Comparison of ENCODE assay signal across 11 cellular contexts in genomic region chr4:185304541-185304940, GRCh38.
DNase-seq lines count a peak whose midpoint lies in the region; ATAC-seq and TF ChIP-seq lines count a peak whose summit lies in the region.
"Had no signal": no experiment of that assay in that cellular context is flagged by ENCODE, and none has a peak within 500 bp of the region (broad histone marks: within the 10 kb centered on the region; RNA-seq: fewer than 3 reads in every experiment).

No MANE protein-coding gene starts in this region.

- H3K27ac ChIP-seq in OCI-LY7 (ENCODE audit: low read depth, low read length, poor library complexity, severe bottlenecking) (peak overlapping the region; percentile 72), substantia nigra (ENCODE audit: low read depth, low read length, poor library complexity, severe bottlenecking) (no peak overlapping the region)

- H3K9me3 ChIP-seq in Caco-2 (no peaks in the 10 kb centered on the region), OCI-LY7 (ENCODE audit: low read length) (no peaks in the 10 kb centered on the region)

- H3K9me2 ChIP-seq in OCI-LY7 (ENCODE audit: insufficient read depth, low read length), result no peaks in the 10 kb centered on the region

- intact Hi-C loops in Caco-2 (cut with micrococcal nuclease; ENCODE audit: unreplicated experiment), result loop anchor here (2.0 kb wide), 1 partner anchor 162 kb away; the partner anchor contains the start of gene SLC25A4
- intact Hi-C loops in OCI-LY7 (cut with micrococcal nuclease; ENCODE audit: unreplicated experiment), result loop anchor here (2.0 to 10.0 kb wide), 3 partner anchors 42 to 570 kb away; partner anchors contain the start of gene CENPU

- H3K36me3 Mint-ChIP-seq in Caco-2 (ENCODE audit: insufficient read depth, unreplicated experiment) (no peaks in the 10 kb centered on the region), memory B cell (peaks cover 7% of the 10 kb centered on the region)
- H3K36me3 Mint-ChIP-seq in activated T-helper 17 cell treated with anti-CD3 and anti-CD28 coated beads, Interleukin-2, amount 50 U/mL, for 72 hours (ENCODE audit: low read depth), result peaks cover 8% of the 10 kb centered on the region

- H3K27me3 Mint-ChIP-seq in Caco-2 (ENCODE audit: insufficient read depth, unreplicated experiment) (no peaks in the 10 kb centered on the region), memory B cell (no peaks in the 10 kb centered on the region)
- no peaks in the 10 kb centered on the region for H3K27me3 Mint-ChIP-seq in activated T-helper 17 cell treated with anti-CD3 and anti-CD28 coated beads, Interleukin-2, amount 50 U/mL, for 72 hours
- H3K27me3 Mint-ChIP-seq: activated naive CD4-positive, alpha-beta T cell treated with anti-CD3 and anti-CD28 coated beads, Interleukin-2, amount 10 ng/mL, durations not matched to agents 7 days and 5 days had no signal

- ATAC-seq in HG02623 (IDR thresholded peaks at IDR 0.05; ENCODE audit: unreplicated experiment), result peak; percentile 0
- ATAC-seq in memory B cell (ENCODE audit: low read depth), result no peak
- no peak for ATAC-seq in esophagus mucosa
- ATAC-seq in activated T-helper 17 cell treated with anti-CD3 and anti-CD28 coated beads, Interleukin-2, amount 50 U/mL, for 72 hours (replicated peaks), result no peak

- POLR2A ChIA-PET in Caco-2 (lab: Charles Lee) (no interaction called here), OCI-LY7 (lab: Charles Lee) (interaction anchor here (0.6 to 0.7 kb wide), 2 partner anchors 27 to 100 kb away, joined by 3 read pairs; no protein-coding TSS in a partner anchor)

- H3K9me3 Mint-ChIP-seq in Caco-2 (ENCODE audit: unreplicated experiment) (no peaks in the 10 kb centered on the region), memory B cell (no peaks in the 10 kb centered on the region)
- no peaks in the 10 kb centered on the region for H3K9me3 Mint-ChIP-seq in activated T-helper 17 cell treated with anti-CD3 and anti-CD28 coated beads, Interleukin-2, amount 50 U/mL, for 72 hours
- H3K9me3 Mint-ChIP-seq: activated naive CD4-positive, alpha-beta T cell treated with anti-CD3 and anti-CD28 coated beads, Interleukin-2, amount 10 ng/mL, durations not matched to agents 7 days and 5 days had no signal

- H3K4me1 Mint-ChIP-seq in Caco-2 (ENCODE audit: low read depth, unreplicated experiment), result peaks cover 18% of the 10 kb centered on the region
- peaks cover 18% of the 10 kb centered on the region for H3K4me1 Mint-ChIP-seq in memory B cell
- peaks cover 2% of the 10 kb centered on the region for H3K4me1 Mint-ChIP-seq in activated T-helper 17 cell treated with anti-CD3 and anti-CD28 coated beads, Interleukin-2, amount 50 U/mL, for 72 hours

- CTCF ChIA-PET in Caco-2 (lab: Charles Lee) (no interaction called here), OCI-LY7 (lab: Charles Lee; ENCODE audit: unreplicated experiment) (interaction anchor here (0.6 to 1.3 kb wide), 2 partner anchors 100 to 302 kb away, joined by 3 to 4 read pairs; no protein-coding TSS in a partner anchor)

- no peak for TF ChIP-seq CTCF in Caco-2 (IDR thresholded peaks at IDR 0.05; ENCODE audit: insufficient read depth in 1 of 2, low read depth in 1 of 2, low read length in 1 of 2, severe bottlenecking in 1 of 2, unreplicated experiment in 1 of 2)
- no peak for TF ChIP-seq CTCF in OCI-LY7 (conservative IDR thresholded peaks at IDR 0.05; ENCODE audit: low read length)

- H3K36me3 ChIP-seq in Caco-2 (ENCODE audit: control insufficient read depth, insufficient read depth, low read length) (no peaks in the 10 kb centered on the region), OCI-LY7 (ENCODE audit: insufficient read depth, low read length) (peaks cover 18% of the 10 kb centered on the region; the same call in 1 of the 2 replicates)

- BruUV-seq in Caco-2 (replicated peaks; lab: Mats Ljungman, UMichigan), result no TSS peak
- BruUV-seq in OCI-LY7 (replicated peaks; lab: Mats Ljungman, UMichigan), result no TSS peak

- H3K4me3 Mint-ChIP-seq in Caco-2 (ENCODE audit: unreplicated experiment), result no peak overlapping the region
- H3K4me3 Mint-ChIP-seq in memory B cell, result no peak overlapping the region
- H3K4me3 Mint-ChIP-seq in activated T-helper 17 cell treated with anti-CD3 and anti-CD28 coated beads, Interleukin-2, amount 50 U/mL, for 72 hours, result no peak overlapping the region
- H3K4me3 Mint-ChIP-seq: activated naive CD4-positive, alpha-beta T cell treated with anti-CD3 and anti-CD28 coated beads, Interleukin-2, amount 10 ng/mL, durations not matched to agents 7 days and 5 days had no signal

- H3K79me2 ChIP-seq in OCI-LY7 (ENCODE audit: insufficient read depth, low read depth, low read length), result no peaks in the 10 kb centered on the region

- H4K20me1 ChIP-seq in OCI-LY7 (ENCODE audit: insufficient read depth, low read length), result no peaks in the 10 kb centered on the region

- H2AFZ ChIP-seq in OCI-LY7 (ENCODE audit: low read length), result peak overlapping the region; percentile 45; the same call in 1 of the 2 replicates

- no peaks in the 10 kb centered on the region for H3K27me3 ChIP-seq in Caco-2 (replicated peaks; ENCODE audit: control insufficient read depth, insufficient read depth, low read length)

- H3K27ac Mint-ChIP-seq in Caco-2 (ENCODE audit: unreplicated experiment) (peak overlapping the region; percentile 64), memory B cell (peak overlapping the region; percentile 80)
- H3K27ac Mint-ChIP-seq in activated T-helper 17 cell treated with anti-CD3 and anti-CD28 coated beads, Interleukin-2, amount 50 U/mL, for 72 hours, result no peak overlapping the region
- H3K27ac Mint-ChIP-seq: activated naive CD4-positive, alpha-beta T cell treated with anti-CD3 and anti-CD28 coated beads, Interleukin-2, amount 10 ng/mL, durations not matched to agents 7 days and 5 days had no signal

- H3K4me3 ChIP-seq in Caco-2 (ENCODE audit: low read depth, low read length), result no peak overlapping the region
- no peak overlapping the region for H3K4me3 ChIP-seq in OCI-LY7 (ENCODE audit: low read depth, low read length, poor library complexity, severe bottlenecking)

- H3K4me1 ChIP-seq in Caco-2 (peaks cover 15% of the 10 kb centered on the region), OCI-LY7 (ENCODE audit: insufficient read depth, low read length, poor library complexity, severe bottlenecking) (peaks cover 61% of the 10 kb centered on the region)

- DNase-seq in Caco-2 (no peak), OCI-LY7 (ENCODE audit: low spot score) (no peak), memory B cell (ENCODE audit: low spot score in 2 of 2) (no peak), substantia nigra (lab: John Stamatoyannopoulos, UW) (no peak)
- no peak for DNase-seq in stimulated activated CD4-positive, alpha-beta T cell treated with anti-CD3 and anti-CD28 coated beads, Interleukin-4, amount 100 ng/mL, for 4 hours
- DNase-seq: activated CD4-positive, alpha-beta T cell treated with anti-CD3 and anti-CD28 coated beads for 1 hour; NCI-H774 had no signal

- peak overlapping the region; percentile 71 for H3K4me2 ChIP-seq in OCI-LY7 (ENCODE audit: low read length)
